ENCODE assay signal across 25 cellular contexts in genomic region chrX:148580016-148580415, GRCh38.
A peak's percentile ranks its signal among the peaks of the same experiment; 100 is the strongest.
DNase-seq lines count a peak whose midpoint lies in the region; ATAC-seq and TF ChIP-seq lines count a peak whose summit lies in the region.
"Had no signal": no experiment of that assay in that cellular context is flagged by ENCODE, and none has a peak within 500 bp of the region (broad histone marks: within the 10 kb centered on the region; RNA-seq: fewer than 3 reads in every experiment).

No MANE protein-coding gene starts in this region.

- H3K27ac Mint-ChIP-seq in glutamatergic neuron (ENCODE audit: unreplicated experiment) = no peak overlapping the region
- H3K27ac Mint-ChIP-seq: B cell; CD8-positive, alpha-beta memory T cell; IgD-negative memory B cell had no signal

- no peaks in the 10 kb centered on the region for H3K27me3 Mint-ChIP-seq in glutamatergic neuron (ENCODE audit: unreplicated experiment)
- H3K27me3 Mint-ChIP-seq: B cell; CD8-positive, alpha-beta memory T cell; IgD-negative memory B cell had no signal

- no peaks in the 10 kb centered on the region for H3K4me1 Mint-ChIP-seq in glutamatergic neuron (ENCODE audit: low read depth, unreplicated experiment)
- H3K4me1 Mint-ChIP-seq: CD8-positive, alpha-beta memory T cell had no signal

- H3K4me2 ChIP-seq in OCI-LY1 (ENCODE audit: low read length) = no peak overlapping the region
- H3K4me2 ChIP-seq: A549, KMS-11, PC-9 had no signal

- no peak for TF ChIP-seq EP300 in gastroesophageal sphincter (IDR thresholded peaks at IDR 0.05)

- H3F3A ChIP-seq in OCI-LY1 (ENCODE audit: insufficient read depth, low read length) = no peaks in the 10 kb centered on the region

- no peak overlapping the region for H2AFZ ChIP-seq in OCI-LY1 (ENCODE audit: low read length)
- H2AFZ ChIP-seq: PC-9 had no signal

- ATAC-seq in gastroesophageal sphincter = no peak
- ATAC-seq: A549 had no signal

- H3K79me2 ChIP-seq in OCI-LY1 (ENCODE audit: insufficient read depth, low read length) = peaks cover 46% of the 10 kb centered on the region

- no peaks in the 10 kb centered on the region for H4K20me1 ChIP-seq in OCI-LY1 (ENCODE audit: insufficient read depth, low read length)

- no peaks in the 10 kb centered on the region for H3K9me2 ChIP-seq in OCI-LY1 (ENCODE audit: low read depth, low read length)

- H3K27ac ChIP-seq in OCI-LY1 (ENCODE audit: low read depth, low read length, poor library complexity, severe bottlenecking) (peak overlapping the region; percentile 35), gastroesophageal sphincter (no peak overlapping the region), WERI-Rb-1 (no peak overlapping the region)
- H3K27ac ChIP-seq: A549, C4-2B, KMS-11, PC-9 had no signal

- H3K36me3 ChIP-seq in OCI-LY1 (ENCODE audit: insufficient read depth, low read length) (no peaks in the 10 kb centered on the region), gastroesophageal sphincter (no peaks in the 10 kb centered on the region), WERI-Rb-1 (no peaks in the 10 kb centered on the region)

- DNase-seq in HT1080 (ENCODE audit: low read depth) (peak; percentile 24), astrocyte of the cerebellum (ENCODE audit: low read depth) (peak; percentile 43), fibroblast of peridontal ligament (ENCODE audit: extremely low read depth) (peak; percentile 7), WERI-Rb-1 (no peak), AG08395 (ENCODE audit: low spot score) (no peak), glutamatergic neuron (no peak)
- DNase-seq: CD8-positive, alpha-beta memory T cell; DMS153; DND-41; NCI-H1092 treated with DMSO at 0.1 percent for 48 hours; NCI-H1436; NCI-H187; NCI-H2171 treated with DMSO at 0.1 percent for 48 hours; NCI-H345; NCI-H510A treated with DMSO at 0.1 percent for 48 hours; PC-9; Right ventricle myocardium superior; RPMI8226 had no signal

- no peaks in the 10 kb centered on the region for H3K9me3 Mint-ChIP-seq in glutamatergic neuron (ENCODE audit: unreplicated experiment)

- H3K4me1 ChIP-seq in OCI-LY1 (ENCODE audit: insufficient read depth, low read length, severe bottlenecking) (peaks cover 57% of the 10 kb centered on the region), gastroesophageal sphincter (no peaks in the 10 kb centered on the region)
- H3K4me1 ChIP-seq: A549 had no signal

- in situ Hi-C loops in astrocyte of the cerebellum (cut with HindIII; ENCODE audit: low sequenced_read_pairs) = no loop called here

- H3K9me3 ChIP-seq in OCI-LY1 (ENCODE audit: low read length) (no peaks in the 10 kb centered on the region), gastroesophageal sphincter (no peaks in the 10 kb centered on the region), WERI-Rb-1 (ENCODE audit: severe bottlenecking) (peaks cover 3% of the 10 kb centered on the region)
- H3K9me3 ChIP-seq: A549 had no signal

- H3K36me3 Mint-ChIP-seq in glutamatergic neuron (ENCODE audit: unreplicated experiment) = no peaks in the 10 kb centered on the region
- H3K36me3 Mint-ChIP-seq: CD8-positive, alpha-beta memory T cell had no signal

- H3K4me3 Mint-ChIP-seq in glutamatergic neuron (ENCODE audit: unreplicated experiment) = no peak overlapping the region
- H3K4me3 Mint-ChIP-seq: B cell; CD8-positive, alpha-beta memory T cell; IgD-negative memory B cell had no signal

- TF ChIP-seq CTCF in OCI-LY1 (IDR thresholded peaks at IDR 0.05; ENCODE audit: low read length) (no peak), astrocyte of the cerebellum (IDR thresholded peaks at IDR 0.05; ENCODE audit: low read depth, low read length, missing control alignments) (no peak), gastroesophageal sphincter (IDR thresholded peaks at IDR 0.05) (no peak), WERI-Rb-1 (IDR thresholded peaks at IDR 0.05; ENCODE audit: low read depth, low read length) (no peak), glutamatergic neuron (IDR thresholded peaks at IDR 0.05; ENCODE audit: partially characterized antibody, unreplicated experiment) (no peak)

- no peak overlapping the region for H3K4me3 ChIP-seq in OCI-LY1 (ENCODE audit: low read depth, low read length, poor library complexity, severe bottlenecking)
- no peak overlapping the region for H3K4me3 ChIP-seq in astrocyte of the cerebellum (ENCODE audit: low read depth, low read length)
- H3K4me3 ChIP-seq in gastroesophageal sphincter = no peak overlapping the region
- no peak overlapping the region for H3K4me3 ChIP-seq in WERI-Rb-1 (ENCODE audit: low read depth, low read length)
- H3K4me3 ChIP-seq: A549, PC-9 had no signal

- TF ChIP-seq POLR2A in gastroesophageal sphincter (IDR thresholded peaks at IDR 0.05) = no peak

- H3K27me3 ChIP-seq in OCI-LY1 (ENCODE audit: insufficient read depth, low read length) (no peaks in the 10 kb centered on the region), gastroesophageal sphincter (no peaks in the 10 kb centered on the region), WERI-Rb-1 (ENCODE audit: insufficient read depth, low read depth, severe bottlenecking) (no peaks in the 10 kb centered on the region)

- WGBS in gastroesophageal sphincter (ENCODE audit: low coverage in 1 of 2), 2 donors = 0% methylated on average over 1 of the region's 1 CpG

- H3K9ac ChIP-seq in OCI-LY1 (ENCODE audit: low read length) = no peak overlapping the region
- H3K9ac ChIP-seq: KMS-11 had no signal

Comparison
In these comparisons a context has a peak if more than half of its experiments do, and no peak if none do; other contexts are left out.
1. DNase-seq: peak in HT1080 (single experiment), astrocyte of the cerebellum (single experiment) and fibroblast of peridontal ligament (single experiment); none in WERI-Rb-1 (single experiment), AG08395 (single experiment) and glutamatergic neuron (single experiment).